In genomic region chr6:43047998-43048397, GRCh38 we compare ENCODE assay signal across 1 cellular context.
A peak's percentile ranks its signal among the peaks of the same experiment; 100 is the strongest.
TF ChIP-seq lines count a peak whose summit lies in the region.

No MANE protein-coding gene starts in this region.

TF ChIP-seq in K562, 482 proteins besides CTCF, POLR2A, EP300 and RAD21:
- TF ChIP-seq RBFOX2 (IDR thresholded peaks at IDR 0.05; ENCODE audit: low read depth, low read length) (peak; percentile 52), POLR2G (IDR thresholded peaks at IDR 0.05; ENCODE audit: low read depth, low read length) (peak; percentile 52; the same call in 1 of the 2 replicates), HDGF (IDR thresholded peaks at IDR 0.05) (no peak)
